13 cellular contexts compared by ENCODE assay signal in genomic region chr2:46775722-46776121, GRCh38.
"Had no signal": no experiment of that assay in that cellular context is flagged by ENCODE, and none has a peak within 500 bp of the region (broad histone marks: within the 10 kb centered on the region; RNA-seq: fewer than 3 reads in every experiment).

No MANE protein-coding gene starts in this region.

- ATAC-seq: activated CD8-positive, alpha-beta T cell treated with anti-CD3 and anti-CD28 coated beads, Interleukin-2, amount 10 ng/mL, durations not matched to agents 7 days and 5 days; esophagus mucosa; heart right ventricle; left lobe of liver had no signal

- H3K27ac ChIP-seq: ascending aorta, dorsolateral prefrontal cortex, heart right ventricle, sigmoid colon, transverse colon had no signal

- H3K36me3 ChIP-seq: ascending aorta, heart right ventricle, sigmoid colon, transverse colon had no signal

- H3K4me3 ChIP-seq: ascending aorta, dorsolateral prefrontal cortex, heart right ventricle, sigmoid colon, transverse colon had no signal

- H3K27me3 ChIP-seq: ascending aorta, dorsolateral prefrontal cortex, heart right ventricle, sigmoid colon, transverse colon had no signal

- DNase-seq: activated CD8-positive, alpha-beta memory T cell treated with anti-CD3 and anti-CD28 coated beads, Interleukin-2, amount 50 U/mL, for 48 hours; activated CD8-positive, alpha-beta T cell treated with anti-CD3 and anti-CD28 coated beads, Interleukin-2, amount 10 ng/mL, durations not matched to agents 7 days and 5 days; dorsolateral prefrontal cortex; heart right ventricle; occipital lobe; sigmoid colon; stimulated activated CD4-positive, alpha-beta T cell treated with anti-CD3 and anti-CD28 coated beads, Interleukin-12 subunit alpha, Interleukin-12 subunit beta, amount 100 ng/mL, for 4 hours; stimulated activated naive CD4-positive, alpha-beta T cell; substantia nigra; transverse colon had no signal
